ENCODE assay signal across 8 cellular contexts in the genomic region with DNA sequence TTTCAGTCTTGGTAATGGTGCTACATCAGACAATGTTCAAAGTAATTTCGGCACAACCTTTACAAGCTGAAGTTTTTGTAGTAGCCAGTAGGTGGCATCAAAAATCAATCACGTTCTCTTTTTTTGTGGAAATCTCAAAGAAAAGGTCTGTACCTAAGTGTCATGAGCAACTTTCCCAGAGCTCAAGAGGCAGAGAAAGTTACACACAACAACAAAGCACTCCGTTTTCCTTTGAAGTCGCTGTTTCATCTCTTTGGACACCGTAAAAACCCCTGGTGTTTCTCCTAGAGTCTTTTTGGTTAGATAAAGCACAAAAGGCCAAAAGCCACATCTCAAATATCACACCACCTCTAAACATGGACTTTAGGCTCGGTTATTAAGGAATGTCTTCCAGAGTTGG.
DNase-seq lines count a peak whose midpoint lies in the region; ATAC-seq, FAIRE-seq and TF ChIP-seq lines count a peak whose summit lies in the region.

No MANE protein-coding gene starts in this region.

- H3K27ac ChIP-seq in AG04450 (ENCODE audit: low read depth, low read length), result no peak overlapping the region
- H3K27ac ChIP-seq in VCaP, result no peak overlapping the region
- H3K27ac ChIP-seq in keratinocyte (ENCODE audit: control insufficient read depth, insufficient read depth, low read length), result no peak overlapping the region

- no peaks in the 10 kb centered on the region for H4K20me1 ChIP-seq in keratinocyte (ENCODE audit: control insufficient read depth, extremely low read depth, insufficient read depth, low read length)

- no peaks in the 10 kb centered on the region for H3K36me3 Mint-ChIP-seq in activated CD4-positive, alpha-beta memory T cell treated with anti-CD3 and anti-CD28 coated beads, Interleukin-2, amount 10 ng/mL, durations not matched to agents 7 days and 5 days (ENCODE audit: low read depth)
- no peaks in the 10 kb centered on the region for H3K36me3 Mint-ChIP-seq in activated T-helper 1 cell treated with anti-CD3 and anti-CD28 coated beads, Interleukin-12 subunit alpha, Interleukin-12 subunit beta, Interleukin-2, Interleukin-4 antibody, amounts not matched to agents 30 ng/mL and 10 ng/mL and 1 ng/mL, durations not matched to agents 14 hours and 24 hours and 36 hours (ENCODE audit: low read depth)

- TF ChIP-seq CTCF in AG04450 (IDR thresholded peaks at IDR 0.05; ENCODE audit: low read depth, low read length), result peak; percentile 61
- peak; percentile 48; the same call in 1 of the 2 replicates for TF ChIP-seq CTCF in GM12874 (IDR thresholded peaks at IDR 0.05; ENCODE audit: insufficient read depth, low read depth, low read length)
- peak; percentile 76 for TF ChIP-seq CTCF in VCaP (conservative IDR thresholded peaks at IDR 0.05)
- TF ChIP-seq CTCF in keratinocyte (optimal IDR thresholded peaks at IDR 0.05 in 1 of 3, IDR thresholded peaks at IDR 0.05 in 1 of 3, conservative IDR thresholded peaks at IDR 0.05 in 1 of 3; ENCODE audit: extremely low read depth in 1 of 3, insufficient read depth in 2 of 3, low read length in 3 of 3), result peak in 2 of 3 experiments; percentile 50

- no peak overlapping the region for H2AFZ ChIP-seq in keratinocyte (ENCODE audit: control insufficient read depth, low read length)

- CTCF ChIA-PET in AG04450 (lab: Charles Lee), result interaction anchor here (0.5 to 3.6 kb wide), 9 partner anchors 10 to 623 kb away, joined by 3 to 41 read pairs (median 4); no protein-coding TSS in a partner anchor
- CTCF ChIA-PET in activated CD4-positive, alpha-beta memory T cell treated with anti-CD3 and anti-CD28 coated beads, Interleukin-2, amount 10 ng/mL, durations not matched to agents 7 days and 5 days (lab: Charles Lee), result interaction anchor here (0.6 to 2.9 kb wide), 5 partner anchors 8 to 366 kb away, joined by 3 to 12 read pairs (median 3); no protein-coding TSS in a partner anchor

- intact Hi-C loops in activated T-helper 1 cell treated with anti-CD3 and anti-CD28 coated beads, Interleukin-12 subunit alpha, Interleukin-12 subunit beta, Interleukin-2, Interleukin-4 antibody, amounts not matched to agents 30 ng/mL and 10 ng/mL and 1 ng/mL, durations not matched to agents 14 hours and 24 hours and 36 hours (cut with micrococcal nuclease), result loop anchor here (2.0 kb wide), 1 partner anchor 367 kb away; no protein-coding TSS in a partner anchor

- H3K27me3 ChIP-seq in AG04450 (ENCODE audit: control insufficient read depth, insufficient read depth, low read length), result no peaks in the 10 kb centered on the region
- no peaks in the 10 kb centered on the region for H3K27me3 ChIP-seq in keratinocyte (ENCODE audit: control insufficient read depth, extremely low read depth, insufficient read depth, low read length)

- H3K9ac ChIP-seq in keratinocyte (ENCODE audit: control insufficient read depth, extremely low read depth, insufficient read depth, low read length), result no peak overlapping the region

- H3K27me3 Mint-ChIP-seq in activated CD4-positive, alpha-beta memory T cell treated with anti-CD3 and anti-CD28 coated beads, Interleukin-2, amount 10 ng/mL, durations not matched to agents 7 days and 5 days, result no peaks in the 10 kb centered on the region
- no peaks in the 10 kb centered on the region for H3K27me3 Mint-ChIP-seq in activated T-helper 1 cell treated with anti-CD3 and anti-CD28 coated beads, Interleukin-12 subunit alpha, Interleukin-12 subunit beta, Interleukin-2, Interleukin-4 antibody, amounts not matched to agents 30 ng/mL and 10 ng/mL and 1 ng/mL, durations not matched to agents 14 hours and 24 hours and 36 hours (ENCODE audit: insufficient read depth)

- no peaks in the 10 kb centered on the region for H3K9me3 ChIP-seq in AG04450 (ENCODE audit: control insufficient read depth, insufficient read depth, low read length)
- no peaks in the 10 kb centered on the region for H3K9me3 ChIP-seq in keratinocyte (ENCODE audit: control insufficient read depth, low read depth, low read length)

- FAIRE-seq in keratinocyte (lab: Jason Lieb, UNC), result peak; percentile 78

- no peaks in the 10 kb centered on the region for H3K36me3 ChIP-seq in keratinocyte (ENCODE audit: control insufficient read depth in 2 of 2, extremely low read depth in 1 of 2, insufficient read depth in 2 of 2, low read length in 2 of 2)

- DNase-seq in AG04450 (ENCODE audit: low read depth, low spot score) (no peak), NCI-H1417 (lab: John Stamatoyannopoulos, UW) (peak; percentile 42 to 79 (median 75)), keratinocyte (ENCODE audit: low read depth, low spot score) (no peak)
- no peak for DNase-seq in activated CD4-positive, alpha-beta memory T cell treated with anti-CD3 and anti-CD28 coated beads, Interleukin-2, amount 10 ng/mL, durations not matched to agents 7 days and 5 days
- no peak for DNase-seq in activated T-helper 1 cell treated with anti-CD3 and anti-CD28 coated beads, Interleukin-12 subunit alpha, Interleukin-12 subunit beta, Interleukin-2, Interleukin-4 antibody, amounts not matched to agents 30 ng/mL and 10 ng/mL and 1 ng/mL, durations not matched to agents 14 hours and 24 hours and 36 hours (ENCODE audit: low spot score)

- H3K4me3 Mint-ChIP-seq in activated CD4-positive, alpha-beta memory T cell treated with anti-CD3 and anti-CD28 coated beads, Interleukin-2, amount 10 ng/mL, durations not matched to agents 7 days and 5 days, result no peak overlapping the region
- H3K4me3 Mint-ChIP-seq in activated T-helper 1 cell treated with anti-CD3 and anti-CD28 coated beads, Interleukin-12 subunit alpha, Interleukin-12 subunit beta, Interleukin-2, Interleukin-4 antibody, amounts not matched to agents 30 ng/mL and 10 ng/mL and 1 ng/mL, durations not matched to agents 14 hours and 24 hours and 36 hours, result no peak overlapping the region

- H3K79me2 ChIP-seq in keratinocyte (ENCODE audit: control insufficient read depth, insufficient read depth, low read length), result no peaks in the 10 kb centered on the region

- H3K9me3 Mint-ChIP-seq in activated CD4-positive, alpha-beta memory T cell treated with anti-CD3 and anti-CD28 coated beads, Interleukin-2, amount 10 ng/mL, durations not matched to agents 7 days and 5 days, result no peaks in the 10 kb centered on the region
- H3K9me3 Mint-ChIP-seq in activated T-helper 1 cell treated with anti-CD3 and anti-CD28 coated beads, Interleukin-12 subunit alpha, Interleukin-12 subunit beta, Interleukin-2, Interleukin-4 antibody, amounts not matched to agents 30 ng/mL and 10 ng/mL and 1 ng/mL, durations not matched to agents 14 hours and 24 hours and 36 hours, result no peaks in the 10 kb centered on the region

- no peaks in the 10 kb centered on the region for H3K4me1 Mint-ChIP-seq in activated CD4-positive, alpha-beta memory T cell treated with anti-CD3 and anti-CD28 coated beads, Interleukin-2, amount 10 ng/mL, durations not matched to agents 7 days and 5 days
- no peaks in the 10 kb centered on the region for H3K4me1 Mint-ChIP-seq in activated T-helper 1 cell treated with anti-CD3 and anti-CD28 coated beads, Interleukin-12 subunit alpha, Interleukin-12 subunit beta, Interleukin-2, Interleukin-4 antibody, amounts not matched to agents 30 ng/mL and 10 ng/mL and 1 ng/mL, durations not matched to agents 14 hours and 24 hours and 36 hours (ENCODE audit: low read depth)

- no peaks in the 10 kb centered on the region for H3K9me1 ChIP-seq in keratinocyte (ENCODE audit: control insufficient read depth, extremely low read depth, insufficient read depth, low read length)

- H3K27ac Mint-ChIP-seq in activated CD4-positive, alpha-beta memory T cell treated with anti-CD3 and anti-CD28 coated beads, Interleukin-2, amount 10 ng/mL, durations not matched to agents 7 days and 5 days, result no peak overlapping the region
- no peak overlapping the region for H3K27ac Mint-ChIP-seq in activated T-helper 1 cell treated with anti-CD3 and anti-CD28 coated beads, Interleukin-12 subunit alpha, Interleukin-12 subunit beta, Interleukin-2, Interleukin-4 antibody, amounts not matched to agents 30 ng/mL and 10 ng/mL and 1 ng/mL, durations not matched to agents 14 hours and 24 hours and 36 hours

- H3K4me3 ChIP-seq in AG04450 (ENCODE audit: low read depth, low read length) (no peak overlapping the region), keratinocyte (ENCODE audit: control insufficient read depth in 2 of 3, extremely low read depth in 1 of 3, insufficient read depth in 2 of 3, low read depth in 1 of 3, low read length in 3 of 3) (no peak overlapping the region)

- H3K4me2 ChIP-seq in keratinocyte (ENCODE audit: control insufficient read depth, extremely low read depth, insufficient read depth, low read depth, low read length), result no peak overlapping the region

- ATAC-seq in HG02759 (IDR thresholded peaks at IDR 0.05; ENCODE audit: unreplicated experiment), result peak; percentile 83

- no peaks in the 10 kb centered on the region for H3K4me1 ChIP-seq in keratinocyte (ENCODE audit: control insufficient read depth, extremely low read depth, insufficient read depth, low read length)

- POLR2A ChIA-PET in AG04450 (lab: Yijun Ruan, JAX), result no interaction called here
- POLR2A ChIA-PET in activated CD4-positive, alpha-beta memory T cell treated with anti-CD3 and anti-CD28 coated beads, Interleukin-2, amount 10 ng/mL, durations not matched to agents 7 days and 5 days (lab: Charles Lee), result no interaction called here

- dilution Hi-C loops in keratinocyte (cut with MboI; ENCODE audit: extremely low pct_ligation_motif_present, low sequenced_read_pairs), result no loop called here

Comparison
In these comparisons a context has a peak if more than half of its experiments do, and no peak if none do; other contexts are left out.
1. DNase-seq: peak in NCI-H1417 (3 of 3); none in AG04450 (single experiment), keratinocyte (single experiment), activated CD4-positive, alpha-beta memory T cell treated with anti-CD3 and anti-CD28 coated beads, Interleukin-2, amount 10 ng/mL, durations not matched to agents 7 days and 5 days (single experiment) and activated T-helper 1 cell treated with anti-CD3 and anti-CD28 coated beads, Interleukin-12 subunit alpha, Interleukin-12 subunit beta, Interleukin-2, Interleukin-4 antibody, amounts not matched to agents 30 ng/mL and 10 ng/mL and 1 ng/mL, durations not matched to agents 14 hours and 24 hours and 36 hours (single experiment).
2. Peak in every context shown above with its lines, with median percentiles within 50 percentile points of each other: CTCF ChIP-seq.